1 cellular context compared by ENCODE assay signal in the genomic region with DNA sequence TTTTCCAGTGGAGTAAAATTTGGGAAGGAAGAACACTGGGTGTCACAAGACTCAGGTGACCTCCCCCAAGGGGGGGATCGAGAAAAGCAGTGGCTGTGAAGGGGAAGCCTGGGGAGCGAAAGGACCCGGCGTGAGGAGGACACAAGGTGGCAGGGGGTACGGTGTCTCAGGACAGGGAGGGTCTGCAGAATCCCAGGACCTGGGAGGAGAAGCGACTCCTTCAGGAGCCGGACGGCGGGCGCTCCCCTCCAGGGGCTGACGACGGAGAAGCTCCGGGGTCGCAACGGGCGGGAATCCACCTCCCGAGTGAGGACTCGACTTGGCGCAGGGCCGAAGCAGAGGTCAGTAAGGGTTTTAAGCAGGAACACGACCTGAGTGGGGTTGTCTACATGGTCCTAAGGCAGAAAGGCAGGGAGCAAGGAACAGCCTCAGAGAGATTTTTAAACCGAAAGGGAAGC.
A peak's percentile ranks its signal among the peaks of the same experiment; 100 is the strongest.
TF ChIP-seq lines count a peak whose summit lies in the region.

No MANE protein-coding gene starts in this region.

TF ChIP-seq in H1, 55 proteins besides CTCF, POLR2A, EP300 and RAD21:
- TF ChIP-seq E2F6 (IDR thresholded peaks at IDR 0.05): peak; percentile 52
- no peak for TF ChIP-seq CEBPB (IDR thresholded peaks at IDR 0.05; ENCODE audit: low read depth, low read length)
- no peak for TF ChIP-seq SRF (IDR thresholded peaks at IDR 0.05; ENCODE audit: low read depth, low read length)
- TF ChIP-seq GABPA (IDR thresholded peaks at IDR 0.05; ENCODE audit: borderline replicate concordance, insufficient read depth, low read length): no peak
- TF ChIP-seq POU5F1 (IDR thresholded peaks at IDR 0.05; ENCODE audit: low read depth, low read length): no peak
- TF ChIP-seq SP4 (IDR thresholded peaks at IDR 0.05; ENCODE audit: low read length): no peak
- peak; percentile 73 for TF ChIP-seq ASH2L (IDR thresholded peaks at IDR 0.05; ENCODE audit: low read length)
- TF ChIP-seq KDM4A (IDR thresholded peaks at IDR 0.05; ENCODE audit: low read depth, low read length, severe bottlenecking): peak; percentile 78
- no peak for TF ChIP-seq NRF1 (IDR thresholded peaks at IDR 0.05; ENCODE audit: low read depth, low read length)
- TF ChIP-seq EGR1 (IDR thresholded peaks at IDR 0.05; ENCODE audit: borderline replicate concordance, low read depth, low read length): no peak
TF ChIP-seq in H1: peak in this region for 3.
